13 cellular contexts compared by ENCODE assay signal in the genomic region with DNA sequence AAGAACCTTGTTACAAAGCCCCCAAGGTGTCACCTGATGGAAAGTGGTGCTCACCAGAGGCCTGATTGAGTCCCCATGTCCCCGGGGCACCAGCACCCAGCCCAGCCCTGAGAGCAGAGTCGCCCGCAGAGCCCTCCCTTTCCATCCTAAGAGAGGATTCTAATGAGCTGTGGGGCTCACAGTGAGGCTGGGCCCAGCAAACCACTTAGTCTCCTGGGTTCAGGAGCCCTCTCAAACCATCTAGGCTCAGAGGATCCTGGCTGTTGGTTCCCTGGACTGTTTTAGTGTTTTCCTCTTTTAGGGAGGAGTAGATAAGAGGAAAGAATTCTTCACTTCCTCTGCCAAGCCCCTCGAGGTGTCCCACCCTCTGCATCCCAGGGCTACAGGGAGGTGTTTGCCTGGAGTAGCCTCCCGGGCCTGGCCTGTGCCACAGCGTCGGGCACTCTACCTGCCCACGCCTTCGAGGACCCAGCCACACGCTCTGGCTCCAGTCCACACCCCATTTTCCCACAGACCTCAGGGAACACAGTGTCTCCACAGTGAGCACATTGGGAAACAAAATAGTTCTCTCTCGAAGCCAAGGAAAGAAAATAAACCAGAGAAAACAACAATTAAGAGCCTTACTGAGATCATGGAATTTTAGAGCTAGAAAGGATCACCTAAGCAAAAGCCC. TPM values are rescaled to one million over a fixed set of nuclear protein-coding genes. Genes with fewer than 3 reads are reported as not detected.
DNase-seq lines count a peak whose midpoint lies in the region; ATAC-seq and TF ChIP-seq lines count a peak whose summit lies in the region.
"Had no signal": no experiment of that assay in that cellular context is flagged by ENCODE, and none has a peak within 500 bp of the region (broad histone marks: within the 10 kb centered on the region; RNA-seq: fewer than 3 reads in every experiment).

No MANE protein-coding gene starts in this region.

- WGBS in esophagus muscularis mucosa, result 69% methylated on average over 11 of the region's 11 CpGs
- 64 to 68% methylated on average over 11 of the region's 11 CpGs for WGBS in lung, 2 donors
- 48 to 58% (median 56%) methylated on average over 11 of the region's 11 CpGs for WGBS in stomach, 5 donors

- H3K27me3 Mint-ChIP-seq in activated T-helper 17 cell treated with anti-CD3 and anti-CD28 coated beads, Interleukin-2, amount 50 U/mL, for 72 hours, result no peaks in the 10 kb centered on the region

- H3K4me3 ChIP-seq in esophagus muscularis mucosa (no peak overlapping the region), lung (no peak overlapping the region), stomach (no peak overlapping the region), colonic mucosa (no peak overlapping the region)

- H3K36me3 Mint-ChIP-seq in activated T-helper 17 cell treated with anti-CD3 and anti-CD28 coated beads, Interleukin-2, amount 50 U/mL, for 72 hours (ENCODE audit: low read depth), result peaks cover 15% of the 10 kb centered on the region

- TF ChIP-seq CTCF in esophagus muscularis mucosa (IDR thresholded peaks at IDR 0.05) (no peak), lung (IDR thresholded peaks at IDR 0.05; ENCODE audit: control extremely low read depth, extremely low read depth) (no peak), stomach (IDR thresholded peaks at IDR 0.05) (no peak), colonic mucosa (IDR thresholded peaks at IDR 0.05) (no peak)

- intact Hi-C loops in esophagus muscularis mucosa (cut with DNase I) (no loop called here), stomach (cut with DNase I; ENCODE audit: low total_unique reads) (no loop called here), colonic mucosa (cut with DNase I) (no loop called here)

- H3K27me3 ChIP-seq in esophagus muscularis mucosa, result no peaks in the 10 kb centered on the region
- H3K27me3 ChIP-seq in lung (ENCODE audit: control insufficient read depth, insufficient read depth), result no peaks in the 10 kb centered on the region
- H3K27me3 ChIP-seq in stomach, result no peaks in the 10 kb centered on the region
- H3K27me3 ChIP-seq in colonic mucosa, result no peaks in the 10 kb centered on the region

- peak overlapping the region; percentile 60 to 78 (median 70) for H3K27ac ChIP-seq in esophagus muscularis mucosa (replicated peaks in 1 of 4)
- H3K27ac ChIP-seq in lung (ENCODE audit: low read depth in 1 of 2, low read length in 1 of 2), result peak overlapping the region; percentile 37 to 43
- H3K27ac ChIP-seq in stomach, result peak overlapping the region; percentile 8 to 88 (median 79)
- no peak overlapping the region for H3K27ac ChIP-seq in colonic mucosa
- H3K27ac ChIP-seq: C4-2B, HL-60 had no signal

- H3K9ac ChIP-seq in colonic mucosa (ENCODE audit: low read depth in 2 of 2, low read length in 2 of 2), result no peak overlapping the region

- TF ChIP-seq POLR2A in esophagus muscularis mucosa (IDR thresholded peaks at IDR 0.05; ENCODE audit: low read depth) (no peak), stomach (IDR thresholded peaks at IDR 0.05) (no peak)

- H3K27ac Mint-ChIP-seq in activated T-helper 17 cell treated with anti-CD3 and anti-CD28 coated beads, Interleukin-2, amount 50 U/mL, for 72 hours, result peak overlapping the region; percentile 89

- no peaks in the 10 kb centered on the region for H3K9me3 Mint-ChIP-seq in activated T-helper 17 cell treated with anti-CD3 and anti-CD28 coated beads, Interleukin-2, amount 50 U/mL, for 72 hours

- DNase-seq in esophagus muscularis mucosa (ENCODE audit: extremely low spot score) (peak; percentile 92), lung (ENCODE audit: low spot score) (no peak), stomach (peak; percentile 69), foreskin melanocyte (no peak), colonic mucosa (no peak)
- DNase-seq: MM.1S, NCI-H345, retina had no signal

- no peak for ATAC-seq in activated T-helper 17 cell treated with anti-CD3 and anti-CD28 coated beads, Interleukin-2, amount 50 U/mL, for 72 hours (replicated peaks)
- no peak for ATAC-seq in lung (ENCODE audit: insufficient read depth, low FRiP score)
- no peak for ATAC-seq in HG03571 (IDR thresholded peaks at IDR 0.05; ENCODE audit: unreplicated experiment)
- ATAC-seq in HG03097 (IDR thresholded peaks at IDR 0.05; ENCODE audit: low FRiP score, unreplicated experiment), result no peak

- H3K9me3 ChIP-seq in esophagus muscularis mucosa (no peaks in the 10 kb centered on the region), lung (ENCODE audit: control insufficient read depth in 2 of 2, insufficient read depth in 1 of 2, low read length in 1 of 2) (no peaks in the 10 kb centered on the region), stomach (no peaks in the 10 kb centered on the region), colonic mucosa (no peaks in the 10 kb centered on the region)

- peaks cover 22 to 35% (median 28%) of the 10 kb centered on the region in 4 donors for H3K4me1 ChIP-seq in esophagus muscularis mucosa
- peaks cover 9 to 12% of the 10 kb centered on the region in 2 donors for H3K4me1 ChIP-seq in lung (ENCODE audit: control insufficient read depth in 2 of 2, insufficient read depth in 2 of 2, low read length in 2 of 2)
- H3K4me1 ChIP-seq in stomach, result peaks cover 36 to 58% (median 44%) of the 10 kb centered on the region in 4 donors
- peaks cover 6% of the 10 kb centered on the region for H3K4me1 ChIP-seq in colonic mucosa

- no peak overlapping the region for H3K4me3 Mint-ChIP-seq in activated T-helper 17 cell treated with anti-CD3 and anti-CD28 coated beads, Interleukin-2, amount 50 U/mL, for 72 hours

- TF ChIP-seq EP300 in esophagus muscularis mucosa (IDR thresholded peaks at IDR 0.05) (no peak), stomach (IDR thresholded peaks at IDR 0.05) (no peak)

- H3K4me1 Mint-ChIP-seq in activated T-helper 17 cell treated with anti-CD3 and anti-CD28 coated beads, Interleukin-2, amount 50 U/mL, for 72 hours, result peaks cover 11% of the 10 kb centered on the region

- peaks cover 0 to 66% (median 14%) of the 10 kb centered on the region in 4 donors for H3K36me3 ChIP-seq in esophagus muscularis mucosa
- H3K36me3 ChIP-seq in lung (ENCODE audit: control insufficient read depth in 2 of 2, insufficient read depth in 2 of 2, low read length in 2 of 2), result peaks cover 0 to 17% of the 10 kb centered on the region in 2 donors
- peaks cover 0 to 26% (median 22%) of the 10 kb centered on the region in 4 donors for H3K36me3 ChIP-seq in stomach
- no peaks in the 10 kb centered on the region for H3K36me3 ChIP-seq in colonic mucosa

RNA-seq across cellular contexts. Expression of gene DHRS12, which starts 34.4 kb away (rescaled TPM):
- 1 to 10 TPM; 5.0 to 9.6 TPM for total RNA-seq in activated T-helper 17 cell treated with anti-CD3 and anti-CD28 coated beads, Interleukin-2, amount 50 U/mL, for 72 hours
- total RNA-seq in esophagus muscularis mucosa (10 to 100 TPM; 10.3 to 18.6 (median 14.9) TPM), lung (10 to 100 TPM in 1 of 2 donors, 1 to 10 TPM in 1; 8.5 to 14.1 TPM), stomach (10 to 100 TPM in 2 of 5 donors, 1 to 10 TPM in 2, not detected in 1; 4.2 to 18.1 (median 10.6) TPM), colonic mucosa (10 to 100 TPM in 1 of 2 donors, 1 to 10 TPM in 1; 6.6 to 12.4 TPM)
- polyA plus RNA-seq in lung (10 to 100 TPM in 1 of 2 donors, 1 to 10 TPM in 1; 9.8 to 17.9 TPM), stomach (10 to 100 TPM; 14.1 to 27.2 (median 20.9) TPM)

Comparison
In these comparisons a context has a peak if more than half of its experiments do, and no peak if none do; other contexts are left out.
1. DNase-seq: peak in esophagus muscularis mucosa (single experiment) and stomach (single experiment); none in lung (single experiment), foreskin melanocyte (single experiment) and colonic mucosa (single experiment).